34 cellular contexts compared by ENCODE assay signal in genomic region chrX:33465137-33465536, GRCh38.
DNase-seq lines count a peak whose midpoint lies in the region; ATAC-seq and TF ChIP-seq lines count a peak whose summit lies in the region.
"Had no signal": no experiment of that assay in that cellular context is flagged by ENCODE, and none has a peak within 500 bp of the region (broad histone marks: within the 10 kb centered on the region; RNA-seq: fewer than 3 reads in every experiment).

No MANE protein-coding gene starts in this region.

- H3K14ac ChIP-seq in trophoblast cell (ENCODE audit: low read length), result no peak overlapping the region

- no peak overlapping the region for H3K23ac ChIP-seq in trophoblast cell (ENCODE audit: low read length)

- no peaks in the 10 kb centered on the region for H3K9me3 ChIP-seq in PC-9 (ENCODE audit: insufficient read depth, low read depth)
- no peaks in the 10 kb centered on the region for H3K9me3 ChIP-seq in trophoblast cell (ENCODE audit: insufficient read depth, low read depth, low read length)
- H3K9me3 ChIP-seq: adrenal gland, body of pancreas, Caco-2, gastrocnemius medialis, tibial nerve had no signal

- no peak overlapping the region for H3K18ac ChIP-seq in trophoblast cell (ENCODE audit: low read length)

- no peak overlapping the region for H3K27ac Mint-ChIP-seq in type B pancreatic cell
- H3K27ac Mint-ChIP-seq: activated CD8-positive, alpha-beta T cell treated with anti-CD3 and anti-CD28 coated beads for 36 hours; activated naive CD4-positive, alpha-beta T cell treated with anti-CD3 and anti-CD28 coated beads, Interleukin-2, amount 10 ng/mL, durations not matched to agents 7 days and 5 days; dendritic cell treated with granulocyte-macrophage colony-stimulating factor and Interleukin-4, amounts not matched to agents 40 ng/mL and 50 ng/mL, for 4 days; natural killer cell treated with Interleukin-12 subunit alpha and Interleukin-12 subunit beta and Interleukin-15 and Interleukin-18, amount 100 ng/mL, for 72 hours; T-helper 17 cell had no signal

- no peak overlapping the region for H3K9ac ChIP-seq in trophoblast cell (ENCODE audit: low read length)

- TF ChIP-seq CTCF in PC-9 (conservative IDR thresholded peaks at IDR 0.05) (0 out of 2 replicates have a peak, but pooled peaks have one; percentile 21), fibroblast of mammary gland (conservative IDR thresholded peaks at IDR 0.05; ENCODE audit: control insufficient read depth, insufficient read depth, low read depth, low read length) (no peak), type B pancreatic cell (conservative IDR thresholded peaks at IDR 0.05) (peak; percentile 57)

- no peak overlapping the region for H2BK120ac ChIP-seq in trophoblast cell (ENCODE audit: insufficient read depth, low read length, poor library complexity)

- peak; percentile 10 for DNase-seq in DMS 273 (lab: John Stamatoyannopoulos, UW; ENCODE audit: unreplicated experiment)
- DNase-seq in DMS 273 treated with DMSO at 0.1 percent for 48 hours (lab: John Stamatoyannopoulos, UW), result no peak
- DNase-seq in PC-9, result no peak
- peak; percentile 0 for DNase-seq in fibroblast of mammary gland (ENCODE audit: low read depth)
- no peak for DNase-seq in type B pancreatic cell (ENCODE audit: extremely low spot score, unreplicated experiment)
- no peak for DNase-seq in SW480 (ENCODE audit: low spot score)
- no peak for DNase-seq in trophoblast cell
- DNase-seq: 8988T; activated CD8-positive, alpha-beta T cell treated with anti-CD3 and anti-CD28 coated beads for 36 hours; activated naive CD4-positive, alpha-beta T cell treated with anti-CD3 and anti-CD28 coated beads, Interleukin-2, amount 10 ng/mL, durations not matched to agents 7 days and 5 days; adrenal gland; body of pancreas; Caco-2; DND-41; gastrocnemius medialis; GF-D8; left cardiac atrium; mucosa of descending colon; NCI-H1436; NCI-H2081; NCI-H226; stimulated activated CD4-positive, alpha-beta T cell treated with anti-CD3 and anti-CD28 coated beads, Interleukin-15, amount 100 ng/mL, for 24 hours; stimulated activated CD4-positive, alpha-beta T cell treated with anti-CD3 and anti-CD28 coated beads, Interleukin-4, amount 100 ng/mL, for 4 hours; T-helper 17 cell had no signal

- no peak overlapping the region for H2BK12ac ChIP-seq in trophoblast cell (ENCODE audit: low read length)

- H2AK5ac ChIP-seq in trophoblast cell (ENCODE audit: low read length), result no peak overlapping the region

- H3K27ac ChIP-seq in PC-9, result no peak overlapping the region
- no peak overlapping the region for H3K27ac ChIP-seq in trophoblast cell (ENCODE audit: low read depth, low read length)
- H3K27ac ChIP-seq: adrenal gland, body of pancreas, C4-2B, gastrocnemius medialis, RWPE1, SK-N-MC, tibial nerve had no signal

- no peaks in the 10 kb centered on the region for H3K4me1 Mint-ChIP-seq in type B pancreatic cell (ENCODE audit: unreplicated experiment)
- H3K4me1 Mint-ChIP-seq: activated naive CD4-positive, alpha-beta T cell treated with anti-CD3 and anti-CD28 coated beads, Interleukin-2, amount 10 ng/mL, durations not matched to agents 7 days and 5 days; central memory CD8-positive, alpha-beta T cell; T-helper 17 cell had no signal

- no peaks in the 10 kb centered on the region for H3F3A ChIP-seq in PC-9 (ENCODE audit: insufficient read depth, low read depth)

- H3K9me3 Mint-ChIP-seq in type B pancreatic cell, result peaks cover 4% of the 10 kb centered on the region
- H3K9me3 Mint-ChIP-seq: activated naive CD4-positive, alpha-beta T cell treated with anti-CD3 and anti-CD28 coated beads, Interleukin-2, amount 10 ng/mL, durations not matched to agents 7 days and 5 days; dendritic cell treated with granulocyte-macrophage colony-stimulating factor and Interleukin-4, amounts not matched to agents 40 ng/mL and 50 ng/mL, for 4 days had no signal

- ATAC-seq in activated CD4-positive, CD25-positive, alpha-beta regulatory T cell treated with anti-CD3 and anti-CD28 coated beads, Interleukin-2, amount 50 U/mL, for 24 hours, result no peak
- ATAC-seq: activated CD8-positive, alpha-beta T cell treated with anti-CD3 and anti-CD28 coated beads for 36 hours; body of pancreas; esophagus mucosa; gastrocnemius medialis; left cardiac atrium; mucosa of descending colon; natural killer cell treated with Interleukin-12 subunit alpha and Interleukin-12 subunit beta and Interleukin-15 and Interleukin-18, amount 100 ng/mL, for 72 hours; T-helper 17 cell had no signal

- H3K4me1 ChIP-seq in PC-9 (replicated peaks; ENCODE audit: insufficient read depth) (no peaks in the 10 kb centered on the region), trophoblast cell (ENCODE audit: control insufficient read depth in 1 of 2, insufficient read depth in 2 of 2, low read length in 2 of 2) (no peaks in the 10 kb centered on the region)
- H3K4me1 ChIP-seq: adrenal gland, body of pancreas, Caco-2, gastrocnemius medialis, tibial nerve had no signal

- no peak overlapping the region for H4K12ac ChIP-seq in trophoblast cell (ENCODE audit: low read depth, low read length)

- H3K36me3 Mint-ChIP-seq in type B pancreatic cell, result no peaks in the 10 kb centered on the region
- H3K36me3 Mint-ChIP-seq: activated naive CD4-positive, alpha-beta T cell treated with anti-CD3 and anti-CD28 coated beads, Interleukin-2, amount 10 ng/mL, durations not matched to agents 7 days and 5 days; natural killer cell treated with Interleukin-12 subunit alpha and Interleukin-12 subunit beta and Interleukin-15 and Interleukin-18, amount 100 ng/mL, for 72 hours had no signal

- H4K91ac ChIP-seq in trophoblast cell (ENCODE audit: low read depth, low read length), result no peak overlapping the region

- H3K4me3 ChIP-seq in PC-9, result no peak overlapping the region
- no peak overlapping the region for H3K4me3 ChIP-seq in fibroblast of mammary gland (ENCODE audit: control insufficient read depth, low read depth, low read length)
- no peak overlapping the region for H3K4me3 ChIP-seq in trophoblast cell (ENCODE audit: low read depth, low read length)
- H3K4me3 ChIP-seq: adrenal gland, body of pancreas, gastrocnemius medialis, lung, mucosa of descending colon, SK-N-MC, tibial nerve had no signal

- POLR2A ChIA-PET in PC-9 (lab: Charles Lee; ENCODE audit: unreplicated experiment), result no interaction called here

- no peaks in the 10 kb centered on the region for H3K27me3 ChIP-seq in PC-9 (ENCODE audit: insufficient read depth, low read depth)
- no peaks in the 10 kb centered on the region for H3K27me3 ChIP-seq in trophoblast cell (ENCODE audit: insufficient read depth, low read length)
- H3K27me3 ChIP-seq: body of pancreas, gastrocnemius medialis, tibial nerve had no signal

- no peaks in the 10 kb centered on the region for H4K20me1 ChIP-seq in PC-9 (ENCODE audit: insufficient read depth)

- no peak overlapping the region for H4K8ac ChIP-seq in trophoblast cell (ENCODE audit: low read depth, low read length)

- no peak overlapping the region for H3K4ac ChIP-seq in trophoblast cell (ENCODE audit: low read depth, low read length)

- BruUV-seq in PC-9 (replicated peaks; lab: Mats Ljungman, UMichigan), result no TSS peak

- intact Hi-C loops in PC-9 (cut with micrococcal nuclease; ENCODE audit: unreplicated experiment), result no loop called here

- H2BK5ac ChIP-seq in trophoblast cell (ENCODE audit: low read depth, low read length, poor library complexity), result no peak overlapping the region

- H3K36me3 ChIP-seq in PC-9 (ENCODE audit: low read depth), result no peaks in the 10 kb centered on the region
- no peaks in the 10 kb centered on the region for H3K36me3 ChIP-seq in trophoblast cell (ENCODE audit: control insufficient read depth in 1 of 2, insufficient read depth in 2 of 2, low read length in 2 of 2)
- H3K36me3 ChIP-seq: adrenal gland, gastrocnemius medialis, tibial nerve had no signal

- no peaks in the 10 kb centered on the region for H3K79me1 ChIP-seq in trophoblast cell (ENCODE audit: low read length)

- no peak overlapping the region for H3K4me3 Mint-ChIP-seq in type B pancreatic cell
- H3K4me3 Mint-ChIP-seq: activated CD8-positive, alpha-beta T cell treated with anti-CD3 and anti-CD28 coated beads for 36 hours; activated naive CD4-positive, alpha-beta T cell treated with anti-CD3 and anti-CD28 coated beads, Interleukin-2, amount 10 ng/mL, durations not matched to agents 7 days and 5 days; central memory CD8-positive, alpha-beta T cell; dendritic cell treated with granulocyte-macrophage colony-stimulating factor and Interleukin-4, amounts not matched to agents 40 ng/mL and 50 ng/mL, for 4 days; natural killer cell treated with Interleukin-12 subunit alpha and Interleukin-12 subunit beta and Interleukin-15 and Interleukin-18, amount 100 ng/mL, for 72 hours; T-helper 17 cell had no signal

- H3K4me2 ChIP-seq in PC-9, result no peak overlapping the region
- no peak overlapping the region for H3K4me2 ChIP-seq in trophoblast cell (ENCODE audit: low read length)

- H3K79me2 ChIP-seq in PC-9 (ENCODE audit: low read depth), result no peaks in the 10 kb centered on the region
- no peaks in the 10 kb centered on the region for H3K79me2 ChIP-seq in trophoblast cell (ENCODE audit: control insufficient read depth, insufficient read depth, low read length, poor library complexity)

- no peaks in the 10 kb centered on the region for H3K27me3 Mint-ChIP-seq in type B pancreatic cell
- H3K27me3 Mint-ChIP-seq: activated CD8-positive, alpha-beta T cell treated with anti-CD3 and anti-CD28 coated beads for 36 hours; activated naive CD4-positive, alpha-beta T cell treated with anti-CD3 and anti-CD28 coated beads, Interleukin-2, amount 10 ng/mL, durations not matched to agents 7 days and 5 days; central memory CD8-positive, alpha-beta T cell; dendritic cell treated with granulocyte-macrophage colony-stimulating factor and Interleukin-4, amounts not matched to agents 40 ng/mL and 50 ng/mL, for 4 days; natural killer cell treated with Interleukin-12 subunit alpha and Interleukin-12 subunit beta and Interleukin-15 and Interleukin-18, amount 100 ng/mL, for 72 hours; T-helper 17 cell had no signal

- H3K9me2 ChIP-seq in PC-9 (ENCODE audit: insufficient read depth), result no peaks in the 10 kb centered on the region

- H2AFZ ChIP-seq in PC-9, result no peak overlapping the region
- no peak overlapping the region for H2AFZ ChIP-seq in trophoblast cell (ENCODE audit: insufficient read depth, low read length, poor library complexity)

- CTCF ChIA-PET in PC-9 (lab: Charles Lee), result no interaction called here

Comparison
In these comparisons a context has a peak if more than half of its experiments do, and no peak if none do; other contexts are left out.
1. DNase-seq: peak in DMS 273 (single experiment) and fibroblast of mammary gland (single experiment); none in DMS 273 treated with DMSO at 0.1 percent for 48 hours (single experiment), PC-9 (0 of 2), type B pancreatic cell (single experiment), SW480 (single experiment) and trophoblast cell (0 of 2).